Comparison of ENCODE assay signal across 8 cellular contexts in genomic region chr6:2222275-2222842, GRCh38. TPM values are rescaled to one million over a fixed set of nuclear protein-coding genes. Genes with fewer than 3 reads are reported as not detected.
DNase-seq lines count a peak whose midpoint lies in the region; ATAC-seq and TF ChIP-seq lines count a peak whose summit lies in the region.

No MANE protein-coding gene starts in this region.

- no peak for DNase-seq in T-helper 1 cell
- DNase-seq in PC-9 = no peak
- DNase-seq in stomach = no peak
- DNase-seq in NOMO-1 treated with dmso at 0.1 percent for 144 hours (lab: John Stamatoyannopoulos, UW; ENCODE audit: unreplicated experiment) = no peak
- no peak for DNase-seq in AG08396 (ENCODE audit: low spot score)

- H3K27ac Mint-ChIP-seq in T-helper 1 cell treated with Interleukin-12 subunit alpha and Interleukin-12 subunit beta and Interleukin-4 antibody, amounts not matched to agents 30 μg/mL and 1 μg/mL, for 36 hours = peak overlapping the region; percentile 81

- POLR2A ChIA-PET in PC-9 (lab: Charles Lee; ENCODE audit: unreplicated experiment) = no interaction called here

- H3K9me3 Mint-ChIP-seq in T-helper 1 cell treated with Interleukin-12 subunit alpha and Interleukin-12 subunit beta and Interleukin-4 antibody, amounts not matched to agents 30 μg/mL and 1 μg/mL, for 36 hours = no peaks in the 10 kb centered on the region

- no peaks in the 10 kb centered on the region for H3K27me3 Mint-ChIP-seq in T-helper 1 cell treated with Interleukin-12 subunit alpha and Interleukin-12 subunit beta and Interleukin-4 antibody, amounts not matched to agents 30 μg/mL and 1 μg/mL, for 36 hours (ENCODE audit: low read depth)

- no peaks in the 10 kb centered on the region for H3K9me2 ChIP-seq in PC-9 (ENCODE audit: insufficient read depth)

- WGBS in gastroesophageal sphincter (ENCODE audit: low coverage in 1 of 2), 2 donors = 53% methylated on average over 4 to 6 of the region's 6 CpGs
- 22 to 38% (median 37%) methylated on average over 6 of the region's 6 CpGs for WGBS in stomach, 5 donors

- H3K36me3 ChIP-seq in PC-9 (ENCODE audit: low read depth) = no peaks in the 10 kb centered on the region
- no peaks in the 10 kb centered on the region for H3K36me3 ChIP-seq in gastroesophageal sphincter
- H3K36me3 ChIP-seq in stomach = no peaks in the 10 kb centered on the region

- H3K4me2 ChIP-seq in PC-9 = peak overlapping the region; percentile 19; the same call in 1 of the 2 replicates

- intact Hi-C loops in PC-9 (cut with micrococcal nuclease; ENCODE audit: unreplicated experiment) (no loop called here), stomach (cut with DNase I; ENCODE audit: low total_unique reads) (no loop called here)

- H3K4me1 Mint-ChIP-seq in T-helper 1 cell treated with Interleukin-12 subunit alpha and Interleukin-12 subunit beta and Interleukin-4 antibody, amounts not matched to agents 30 μg/mL and 1 μg/mL, for 36 hours (ENCODE audit: low read depth) = peaks cover 11% of the 10 kb centered on the region

- no peak overlapping the region for H2AFZ ChIP-seq in PC-9

- BruUV-seq in PC-9 (replicated peaks; lab: Mats Ljungman, UMichigan) = no TSS peak

- no peak for ATAC-seq in gastroesophageal sphincter
- no peak for ATAC-seq in GM21723 (IDR thresholded peaks at IDR 0.05; ENCODE audit: unreplicated experiment)

- H3F3A ChIP-seq in PC-9 (ENCODE audit: insufficient read depth, low read depth) = no peaks in the 10 kb centered on the region; the same call in 1 of the 2 replicates

- H3K79me2 ChIP-seq in PC-9 (ENCODE audit: low read depth) = 0 out of 2 replicates have a peak, but pooled peaks cover 18% of the 10 kb centered on the region

- H3K4me1 ChIP-seq in PC-9 (replicated peaks; ENCODE audit: insufficient read depth) = peaks cover 16% of the 10 kb centered on the region
- H3K4me1 ChIP-seq in gastroesophageal sphincter = no peaks in the 10 kb centered on the region
- H3K4me1 ChIP-seq in stomach = peaks cover 16 to 63% (median 25%) of the 10 kb centered on the region in 4 donors

- no peak for TF ChIP-seq POLR2A in gastroesophageal sphincter (IDR thresholded peaks at IDR 0.05)
- TF ChIP-seq POLR2A in stomach (IDR thresholded peaks at IDR 0.05) = no peak

- H3K4me3 ChIP-seq in PC-9 = no peak overlapping the region
- peak overlapping the region; percentile 42 to 51 for H3K4me3 ChIP-seq in gastroesophageal sphincter
- peak overlapping the region; percentile 25 to 44 (median 40) for H3K4me3 ChIP-seq in stomach

- H3K9me3 ChIP-seq in PC-9 (ENCODE audit: insufficient read depth, low read depth) (no peaks in the 10 kb centered on the region), gastroesophageal sphincter (no peaks in the 10 kb centered on the region), stomach (no peaks in the 10 kb centered on the region)

- CTCF ChIA-PET in PC-9 (lab: Charles Lee) = no interaction called here

- TF ChIP-seq EP300 in gastroesophageal sphincter (IDR thresholded peaks at IDR 0.05) (no peak), stomach (IDR thresholded peaks at IDR 0.05) (no peak)

- H3K27ac ChIP-seq in PC-9 (no peak overlapping the region), gastroesophageal sphincter (peak overlapping the region in 2 of 4 donors; percentile 28 to 46), stomach (peak overlapping the region; percentile 12 to 76 (median 63))

- TF ChIP-seq CTCF in PC-9 (conservative IDR thresholded peaks at IDR 0.05) (no peak), gastroesophageal sphincter (IDR thresholded peaks at IDR 0.05) (no peak), stomach (IDR thresholded peaks at IDR 0.05) (no peak)

- no peaks in the 10 kb centered on the region; the same call in 1 of the 2 replicates for H4K20me1 ChIP-seq in PC-9 (ENCODE audit: insufficient read depth)

- H3K27me3 ChIP-seq in PC-9 (ENCODE audit: insufficient read depth, low read depth) (no peaks in the 10 kb centered on the region), gastroesophageal sphincter (no peaks in the 10 kb centered on the region), stomach (no peaks in the 10 kb centered on the region)

- no peaks in the 10 kb centered on the region for H3K36me3 Mint-ChIP-seq in T-helper 1 cell treated with Interleukin-12 subunit alpha and Interleukin-12 subunit beta and Interleukin-4 antibody, amounts not matched to agents 30 μg/mL and 1 μg/mL, for 36 hours (ENCODE audit: low read depth)

- peak overlapping the region; percentile 85 for H3K4me3 Mint-ChIP-seq in T-helper 1 cell treated with Interleukin-12 subunit alpha and Interleukin-12 subunit beta and Interleukin-4 antibody, amounts not matched to agents 30 μg/mL and 1 μg/mL, for 36 hours

RNA-seq across cellular contexts. Expression of gene GMDS, which starts 23.0 kb away (rescaled TPM):
- total RNA-seq in PC-9 (2021) = 30.1 and 38.3 TPM in 2 replicates
- 10 to 100 TPM in 1 of 4 donors, 1 to 10 TPM in 3; 5.0 to 14.7 (median 6.4) TPM for total RNA-seq in gastroesophageal sphincter
- total RNA-seq in stomach = 100 to 1,000 TPM in 4 of 5 donors, 10 to 100 TPM in 1; 84.6 to 262 (median 143) TPM
- 100 to 1,000 TPM in 1 of 3 donors, 10 to 100 TPM in 2; 83.7 to 136 (median 92.3) TPM for polyA plus RNA-seq in stomach
